In the genomic region with DNA sequence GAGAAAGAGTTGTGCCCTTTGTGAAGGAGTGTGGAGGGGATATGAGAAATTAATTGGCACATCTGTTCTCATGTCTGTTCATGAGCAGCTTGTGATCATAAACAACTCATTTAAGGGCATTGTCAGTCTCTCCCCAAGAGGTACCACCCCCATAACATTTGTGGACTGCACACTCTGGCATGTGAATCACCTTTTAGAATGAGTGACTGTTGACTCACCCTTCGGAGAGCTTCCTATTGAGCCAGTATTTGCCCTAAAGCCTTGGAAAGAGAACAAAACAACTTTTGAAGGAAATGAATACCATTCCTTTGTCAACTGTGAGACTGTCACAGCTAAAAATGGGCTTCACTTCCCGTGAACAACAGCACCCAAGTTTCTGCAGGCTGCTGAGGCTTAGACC, we compare ENCODE assay signal across 1 cellular context.
TF ChIP-seq lines count a peak whose summit lies in the region.

No MANE protein-coding gene starts in this region.

TF ChIP-seq in SK-N-SH, 30 proteins besides CTCF, POLR2A, EP300 and RAD21 (continued from another document):
- TF ChIP-seq, protein P1, sequence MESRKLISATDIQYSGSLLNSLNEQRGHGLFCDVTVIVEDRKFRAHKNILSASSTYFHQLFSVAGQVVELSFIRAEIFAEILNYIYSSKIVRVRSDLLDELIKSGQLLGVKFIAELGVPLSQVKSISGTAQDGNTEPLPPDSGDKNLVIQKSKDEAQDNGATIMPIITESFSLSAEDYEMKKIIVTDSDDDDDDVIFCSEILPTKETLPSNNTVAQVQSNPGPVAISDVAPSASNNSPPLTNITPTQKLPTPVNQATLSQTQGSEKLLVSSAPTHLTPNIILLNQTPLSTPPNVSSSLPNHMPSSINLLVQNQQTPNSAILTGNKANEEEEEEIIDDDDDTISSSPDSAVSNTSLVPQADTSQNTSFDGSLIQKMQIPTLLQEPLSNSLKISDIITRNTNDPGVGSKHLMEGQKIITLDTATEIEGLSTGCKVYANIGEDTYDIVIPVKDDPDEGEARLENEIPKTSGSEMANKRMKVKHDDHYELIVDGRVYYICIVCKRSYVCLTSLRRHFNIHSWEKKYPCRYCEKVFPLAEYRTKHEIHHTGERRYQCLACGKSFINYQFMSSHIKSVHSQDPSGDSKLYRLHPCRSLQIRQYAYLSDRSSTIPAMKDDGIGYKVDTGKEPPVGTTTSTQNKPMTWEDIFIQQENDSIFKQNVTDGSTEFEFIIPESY (IDR thresholded peaks at IDR 0.05; ENCODE audit: borderline replicate concordance, low read depth): peak; percentile 43; the same call in 1 of the 2 replicates
- no peak for TF ChIP-seq CHD2 (IDR thresholded peaks at IDR 0.05; ENCODE audit: low read length, partially characterized antibody)
TF ChIP-seq in SK-N-SH: peak in this region for 12.
